Comparison of ENCODE assay signal across 18 cellular contexts in genomic region chr12:70254846-70255245, GRCh38. TPM values are rescaled to one million over a fixed set of nuclear protein-coding genes. Genes with fewer than 3 reads are reported as not detected.
DNase-seq lines count a peak whose midpoint lies in the region; ATAC-seq and TF ChIP-seq lines count a peak whose summit lies in the region.
"Had no signal": no experiment of that assay in that cellular context is flagged by ENCODE, and none has a peak within 500 bp of the region (broad histone marks: within the 10 kb centered on the region; RNA-seq: fewer than 3 reads in every experiment).

No MANE protein-coding gene starts in this region.

- TF ChIP-seq POLR2A in breast epithelium (IDR thresholded peaks at IDR 0.05) (no peak), uterus (IDR thresholded peaks at IDR 0.05) (no peak)

- H4K20me1 ChIP-seq in mammary epithelial cell (ENCODE audit: insufficient read depth, low read length), result no peaks in the 10 kb centered on the region

- H2AFZ ChIP-seq in mammary epithelial cell (ENCODE audit: low read depth, low read length), result no peak overlapping the region

- H3K27me3 Mint-ChIP-seq in naive thymus-derived CD4-positive, alpha-beta T cell, result no peaks in the 10 kb centered on the region

- H3K4me3 Mint-ChIP-seq in naive thymus-derived CD4-positive, alpha-beta T cell, result peak overlapping the region in 9 of 10 donors; percentile 12 to 65 (median 49)
- H3K4me3 Mint-ChIP-seq: T-helper 2 cell treated with Interferon-gamma antibody and Interleukin-4, amounts not matched to agents 5 μg/mL and 100 μg/mL, for 36 hours had no signal

- peaks cover 41 to 96% (median 89%) of the 10 kb centered on the region in 7 donors for H3K4me1 Mint-ChIP-seq in naive thymus-derived CD4-positive, alpha-beta T cell

- no peak overlapping the region for H3K27ac ChIP-seq in mammary epithelial cell (ENCODE audit: insufficient read depth, low read depth, low read length)
- H3K27ac ChIP-seq in breast epithelium, result no peak overlapping the region
- peak overlapping the region; percentile 18 to 26 for H3K27ac ChIP-seq in ascending aorta
- no peak overlapping the region for H3K27ac ChIP-seq in naive thymus-derived CD4-positive, alpha-beta T cell (ENCODE audit: low read depth, low read length)
- H3K27ac ChIP-seq in uterus, result peak overlapping the region; percentile 6 to 35
- peak overlapping the region in 1 of 10 donors; percentile 0 for H3K27ac ChIP-seq in heart right ventricle
- H3K27ac ChIP-seq: right lobe of liver, RWPE1 had no signal

- no peak for TF ChIP-seq CTCF in mammary epithelial cell (conservative IDR thresholded peaks at IDR 0.05 in 1 of 2, IDR thresholded peaks at IDR 0.05 in 1 of 2; ENCODE audit: extremely low read depth in 1 of 2, insufficient read depth in 1 of 2, low read depth in 1 of 2, low read length in 2 of 2)
- TF ChIP-seq CTCF in breast epithelium (IDR thresholded peaks at IDR 0.05), result no peak
- TF ChIP-seq CTCF in ascending aorta (IDR thresholded peaks at IDR 0.05), result no peak
- TF ChIP-seq CTCF in uterus (IDR thresholded peaks at IDR 0.05), result no peak
- TF ChIP-seq CTCF in heart right ventricle (IDR thresholded peaks at IDR 0.05), result no peak

- H3K27ac Mint-ChIP-seq in naive thymus-derived CD4-positive, alpha-beta T cell, result peak overlapping the region in 5 of 9 donors; percentile 29 to 49 (median 39)
- H3K27ac Mint-ChIP-seq: activated T-helper 2 cell treated with anti-CD3 and anti-CD28 coated beads, Interferon-gamma antibody, Interleukin-2, Interleukin-4, amounts not matched to agents 10 μg/mL and 5 μg/mL and 100 μg/mL, durations not matched to agents 14 hours and 24 hours and 36 hours; T-helper 2 cell treated with Interferon-gamma antibody and Interleukin-4, amounts not matched to agents 5 μg/mL and 100 μg/mL, for 36 hours had no signal

- dilution Hi-C loops in mammary epithelial cell (cut with HindIII; ENCODE audit: low sequenced_read_pairs), result no loop called here

- BruUV-seq in mammary epithelial cell (replicated peaks; lab: Mats Ljungman, UMichigan), result no TSS peak

- POLR2A ChIA-PET in naive thymus-derived CD4-positive, alpha-beta T cell (lab: Charles Lee), result interaction anchor here (1.3 kb wide), 1 partner anchor 10 kb away, joined by 4 read pairs; no protein-coding TSS in a partner anchor

- CTCF ChIA-PET in mammary epithelial cell (lab: Charles Lee; ENCODE audit: low non-redundant PET), result no interaction called here
- CTCF ChIA-PET in naive thymus-derived CD4-positive, alpha-beta T cell (lab: Charles Lee), result no interaction called here

- WGBS in mammary epithelial cell (ENCODE audit: low coverage, missing lambda C conversion rate), result 93% methylated on average over 1 of the region's 5 CpGs
- 81 to 89% methylated on average over 5 of the region's 5 CpGs for WGBS in heart right ventricle, 2 donors

- H3K79me2 ChIP-seq in mammary epithelial cell (ENCODE audit: insufficient read depth, low read length), result peaks cover 96% of the 10 kb centered on the region

- H3K9ac ChIP-seq in mammary epithelial cell (ENCODE audit: insufficient read depth, low read length), result no peak overlapping the region

- H3K9me3 ChIP-seq in mammary epithelial cell (replicated peaks; ENCODE audit: insufficient read depth, low read length) (no peaks in the 10 kb centered on the region), breast epithelium (no peaks in the 10 kb centered on the region), ascending aorta (no peaks in the 10 kb centered on the region), uterus (no peaks in the 10 kb centered on the region), heart right ventricle (no peaks in the 10 kb centered on the region)
- H3K9me3 ChIP-seq in naive thymus-derived CD4-positive, alpha-beta T cell (ENCODE audit: control insufficient read depth in 2 of 3, low read length in 3 of 3), result no peaks in the 10 kb centered on the region
- H3K9me3 ChIP-seq: right lobe of liver had no signal

- H3K4me1 ChIP-seq in mammary epithelial cell (ENCODE audit: insufficient read depth, low read length), result peaks cover 10% of the 10 kb centered on the region
- peaks cover 0 to 6% of the 10 kb centered on the region in 2 donors for H3K4me1 ChIP-seq in breast epithelium
- H3K4me1 ChIP-seq in ascending aorta, result peaks cover 0 to 30% of the 10 kb centered on the region in 2 donors
- H3K4me1 ChIP-seq in naive thymus-derived CD4-positive, alpha-beta T cell (ENCODE audit: control insufficient read depth in 2 of 2, insufficient read depth in 2 of 2, low read length in 2 of 2), result peaks cover 28 to 32% of the 10 kb centered on the region in 2 donors
- H3K4me1 ChIP-seq in uterus, result peaks cover 0 to 4% of the 10 kb centered on the region in 2 donors
- H3K4me1 ChIP-seq in heart right ventricle, result peaks cover 0 to 69% (median 48%) of the 10 kb centered on the region in 9 donors

- in situ Hi-C loops in mammary epithelial cell (cut with MboI; ENCODE audit: low sequenced_read_pairs in 2 of 2), result no loop called here

- H3K27me3 ChIP-seq in mammary epithelial cell (ENCODE audit: insufficient read depth, low read length) (no peaks in the 10 kb centered on the region), breast epithelium (no peaks in the 10 kb centered on the region), ascending aorta (no peaks in the 10 kb centered on the region), uterus (no peaks in the 10 kb centered on the region), heart right ventricle (no peaks in the 10 kb centered on the region)
- H3K27me3 ChIP-seq in naive thymus-derived CD4-positive, alpha-beta T cell (ENCODE audit: control insufficient read depth in 2 of 2, insufficient read depth in 2 of 2, low read length in 2 of 2), result no peaks in the 10 kb centered on the region
- H3K27me3 ChIP-seq: right lobe of liver had no signal

- H3K4me2 ChIP-seq in mammary epithelial cell (ENCODE audit: insufficient read depth, low read depth, low read length), result peak overlapping the region; percentile 18

- DNase-seq in mammary epithelial cell, result no peak
- DNase-seq in breast epithelium (ENCODE audit: low spot score in 2 of 2), result no peak
- DNase-seq in ascending aorta (ENCODE audit: low spot score in 2 of 2), result no peak
- DNase-seq in naive thymus-derived CD4-positive, alpha-beta T cell, result no peak
- no peak for DNase-seq in uterus
- no peak for DNase-seq in stimulated activated CD4-positive, alpha-beta T cell treated with anti-CD3 and anti-CD28 coated beads, Interleukin-2, amount 100 ng/mL, for 48 hours
- no peak for DNase-seq in heart right ventricle
- DNase-seq in NCI-H2227 (lab: John Stamatoyannopoulos, UW; ENCODE audit: unreplicated experiment), result no peak
- DNase-seq: activated CD4-positive, alpha-beta T cell treated with anti-CD3 and anti-CD28 coated beads, Interleukin-2, amount 50 U/mL, for 1 hour; central memory CD4-positive, alpha-beta T cell; DMS153; H7; NCI-H187 treated with DMSO at 0.1 percent for 48 hours; NCI-H774; right lobe of liver had no signal

- H3K4me3 ChIP-seq in mammary epithelial cell (replicated peaks in 1 of 3; ENCODE audit: insufficient read depth in 1 of 3, low read depth in 2 of 3, low read length in 3 of 3) (no peak overlapping the region), breast epithelium (no peak overlapping the region), ascending aorta (peak overlapping the region in 1 of 2 donors; percentile 14), uterus (no peak overlapping the region), heart right ventricle (no peak overlapping the region)
- H3K4me3 ChIP-seq in naive thymus-derived CD4-positive, alpha-beta T cell (ENCODE audit: low read length), result no peak overlapping the region
- H3K4me3 ChIP-seq: right lobe of liver had no signal

- H3K36me3 ChIP-seq in mammary epithelial cell (ENCODE audit: insufficient read depth, low read length), result peaks cover 2% of the 10 kb centered on the region
- no peaks in the 10 kb centered on the region for H3K36me3 ChIP-seq in breast epithelium
- H3K36me3 ChIP-seq in ascending aorta, result no peaks in the 10 kb centered on the region
- no peaks in the 10 kb centered on the region for H3K36me3 ChIP-seq in naive thymus-derived CD4-positive, alpha-beta T cell (ENCODE audit: control insufficient read depth in 2 of 3, insufficient read depth in 3 of 3, low read length in 3 of 3)
- H3K36me3 ChIP-seq in uterus, result no peaks in the 10 kb centered on the region
- H3K36me3 ChIP-seq in heart right ventricle, result peaks cover 0 to 8% (median 0%) of the 10 kb centered on the region in 9 donors
- H3K36me3 ChIP-seq: right lobe of liver had no signal

- H3K36me3 Mint-ChIP-seq in naive thymus-derived CD4-positive, alpha-beta T cell, result peaks cover 0 to 14% (median 4%) of the 10 kb centered on the region in 5 donors

- no peak for ATAC-seq in naive thymus-derived CD4-positive, alpha-beta T cell
- no peak for ATAC-seq in heart right ventricle
- ATAC-seq: right lobe of liver had no signal

- no peaks in the 10 kb centered on the region for H3K9me3 Mint-ChIP-seq in naive thymus-derived CD4-positive, alpha-beta T cell
- H3K9me3 Mint-ChIP-seq: activated T-helper 2 cell treated with anti-CD3 and anti-CD28 coated beads, Interferon-gamma antibody, Interleukin-2, Interleukin-4, amounts not matched to agents 10 μg/mL and 5 μg/mL and 100 μg/mL, durations not matched to agents 14 hours and 24 hours and 36 hours; T-helper 2 cell treated with Interferon-gamma antibody and Interleukin-4, amounts not matched to agents 5 μg/mL and 100 μg/mL, for 36 hours had no signal

- intact Hi-C loops in mammary epithelial cell (cut with micrococcal nuclease) (no loop called here), breast epithelium (cut with DNase I; ENCODE audit: low total_unique reads) (no loop called here), ascending aorta (cut with DNase I) (no loop called here), uterus (cut with DNase I; ENCODE audit: low total_unique reads) (no loop called here), heart right ventricle (cut with DNase I) (loop anchor here in 1 of 10 donors (10.0 kb wide), 1 partner anchor 50 kb away; no protein-coding TSS in a partner anchor)
- intact Hi-C loops in naive thymus-derived CD4-positive, alpha-beta T cell (cut with micrococcal nuclease), result loop anchor here in 1 of 2 donors (1.0 kb wide), 1 partner anchor 9 kb away; no protein-coding TSS in a partner anchor

RNA-seq across cellular contexts. Expression of gene CNOT2, which starts 11.6 kb away (rescaled TPM):
- total RNA-seq in mammary epithelial cell, result 100 to 1,000 TPM in 1 of 2 donors, 10 to 100 TPM in 1; 62.5 to 123 TPM
- polyA plus RNA-seq in mammary epithelial cell, result 61.9 TPM
- polyA minus RNA-seq in mammary epithelial cell, result 81.6 TPM
- total RNA-seq in breast epithelium, result 100 to 1,000 TPM; 132 to 275 (median 191) TPM
- 71.7 TPM for total RNA-seq in ascending aorta
- total RNA-seq in naive thymus-derived CD4-positive, alpha-beta T cell, result 100 to 1,000 TPM in 4 of 5 experiments, 10 to 100 TPM in 1; 76.2 to 144 (median 116) TPM
- 100 to 1,000 TPM; 114 to 122 TPM for polyA plus RNA-seq in naive thymus-derived CD4-positive, alpha-beta T cell
- 100 to 1,000 TPM in 3 of 4 donors, 10 to 100 TPM in 1; 97.7 to 320 (median 193) TPM for total RNA-seq in uterus
- total RNA-seq in heart right ventricle, result 10 to 100 TPM; 29.7 to 43.0 (median 36.4) TPM
- 10 to 100 TPM; 17.6 to 26.9 TPM for polyA plus RNA-seq in heart right ventricle

Comparison
In these comparisons a context has a peak if more than half of its experiments do, and no peak if none do; other contexts are left out.
1. H3K27ac ChIP-seq: peak in ascending aorta (2 of 2) and uterus (2 of 2); none in mammary epithelial cell (single experiment), breast epithelium (0 of 2) and naive thymus-derived CD4-positive, alpha-beta T cell (single experiment).